8 cellular contexts compared by ENCODE assay signal in genomic region chrX:72276478-72276953, GRCh38. TPM values are rescaled to one million over a fixed set of nuclear protein-coding genes. Genes with fewer than 3 reads are reported as not detected.
DNase-seq lines count a peak whose midpoint lies in the region; ATAC-seq and TF ChIP-seq lines count a peak whose summit lies in the region.

No MANE protein-coding gene starts in this region.

- POLR2A ChIA-PET in CD8-positive, alpha-beta T cell (lab: Charles Lee) = interaction anchor here (0.9 to 2.4 kb wide), 9 partner anchors 14 to 938 kb away, joined by 3 to 10 read pairs (median 4); partner anchors contain the start of genes ERCC6L, NAP1L2, PIN4 and RTL5
- POLR2A ChIA-PET in HCT116 (lab: Charles Lee) = interaction anchor here (0.8 to 1.8 kb wide), 8 partner anchors 9 to 264 kb away, joined by 3 to 18 read pairs (median 4); partner anchors contain the start of gene ERCC6L
- POLR2A ChIA-PET in activated naive CD8-positive, alpha-beta T cell treated with anti-CD3 and anti-CD28 coated beads, Interleukin-2, amount 10 ng/mL, durations not matched to agents 7 days and 5 days (lab: Charles Lee) = interaction anchor here (1.0 to 2.1 kb wide), 8 partner anchors 23 to 1987 kb away, joined by 3 to 16 read pairs (median 4); partner anchors contain the start of genes ERCC6L, HDAC8, KIF4A and PDZD11

- TF ChIP-seq RAD21 in HCT116 (IDR thresholded peaks at IDR 0.05; ENCODE audit: low read depth) (no peak), liver (IDR thresholded peaks at IDR 0.05) (no peak)

- intact Hi-C loops in CD8-positive, alpha-beta T cell (cut with DNase I, micrococcal nuclease) = loop anchor here (2.0 to 10.0 kb wide), 7 partner anchors 38 to 1288 kb away; partner anchors contain the start of genes ERCC6L (in 2 of the 2), HDAC8 (in 2 of the 2), CHIC1 (in 1 of the 2) and PIN4 (in 1 of the 2)
- intact Hi-C loops in HCT116 (cut with micrococcal nuclease) = no loop called here

- no peak for DNase-seq in CD8-positive, alpha-beta T cell
- DNase-seq in HCT116 (ENCODE audit: low read depth, low spot score) = no peak
- DNase-seq in activated naive CD8-positive, alpha-beta T cell treated with anti-CD3 and anti-CD28 coated beads, Interleukin-2, amount 10 ng/mL, durations not matched to agents 7 days and 5 days = no peak
- DNase-seq in RPMI8226 = no peak
- DNase-seq in activated CD4-positive, CD25-positive, alpha-beta regulatory T cell treated with anti-CD3 and anti-CD28 coated beads, Interleukin-2, amount 50 U/mL, for 72 hours = no peak

- TSS peak; percentile 54 for BruUV-seq in HCT116 (replicated peaks; lab: Mats Ljungman, UMichigan)

- H3K9ac ChIP-seq in HCT116 (ENCODE audit: low read length) (peak overlapping the region; percentile 82), liver (ENCODE audit: low read depth in 1 of 2, low read length in 2 of 2) (peak overlapping the region; percentile 63 to 97)

- H3K27ac Mint-ChIP-seq in CD8-positive, alpha-beta T cell = peak overlapping the region; percentile 88
- H3K27ac Mint-ChIP-seq in activated naive CD8-positive, alpha-beta T cell treated with anti-CD3 and anti-CD28 coated beads, Interleukin-2, amount 10 ng/mL, durations not matched to agents 7 days and 5 days = peak overlapping the region; percentile 89

- no peaks in the 10 kb centered on the region for H3K9me3 ChIP-seq in CD8-positive, alpha-beta T cell (ENCODE audit: low read length)
- no peaks in the 10 kb centered on the region for H3K9me3 ChIP-seq in HCT116 (ENCODE audit: control insufficient read depth in 1 of 2, insufficient read depth in 1 of 2, low read depth in 1 of 2, low read length in 2 of 2)
- H3K9me3 ChIP-seq in liver (ENCODE audit: control insufficient read depth in 4 of 4, low read length in 3 of 4) = no peaks in the 10 kb centered on the region

- CTCF ChIA-PET in CD8-positive, alpha-beta T cell (lab: Charles Lee) = interaction anchor here (0.7 to 2.1 kb wide), 7 partner anchors 8 to 283 kb away, joined by 3 to 6 read pairs (median 3); partner anchors contain the start of gene PIN4
- CTCF ChIA-PET in HCT116 (lab: Charles Lee) = interaction anchor here (0.8 to 1.3 kb wide), 4 partner anchors 9 to 38 kb away, joined by 3 to 6 read pairs (median 3); partner anchors contain the start of gene ERCC6L

- H3K4me3 Mint-ChIP-seq in CD8-positive, alpha-beta T cell = peak overlapping the region; percentile 84
- peak overlapping the region; percentile 82 for H3K4me3 Mint-ChIP-seq in activated naive CD8-positive, alpha-beta T cell treated with anti-CD3 and anti-CD28 coated beads, Interleukin-2, amount 10 ng/mL, durations not matched to agents 7 days and 5 days

- peaks cover 49% of the 10 kb centered on the region for H3K36me3 Mint-ChIP-seq in CD8-positive, alpha-beta T cell
- H3K36me3 Mint-ChIP-seq in activated naive CD8-positive, alpha-beta T cell treated with anti-CD3 and anti-CD28 coated beads, Interleukin-2, amount 10 ng/mL, durations not matched to agents 7 days and 5 days = peaks cover 26% of the 10 kb centered on the region

- H4K20me1 ChIP-seq in HCT116 (ENCODE audit: insufficient read depth) = peaks cover 18% of the 10 kb centered on the region; the same call in 1 of the 2 replicates

- H3K4me2 ChIP-seq in HCT116 (ENCODE audit: low read length) = peak overlapping the region; percentile 75

- H3K4me1 ChIP-seq in CD8-positive, alpha-beta T cell (ENCODE audit: insufficient read depth, low read length) = peaks cover 29% of the 10 kb centered on the region
- H3K4me1 ChIP-seq in HCT116 (ENCODE audit: control insufficient read depth in 1 of 2, insufficient read depth in 2 of 2, low read length in 2 of 2) (peaks cover 0 to 55% of the 10 kb centered on the region in 2 experiments; a peak in 3 of 4 replicates), liver (ENCODE audit: control insufficient read depth in 4 of 4, insufficient read depth in 4 of 4, low read length in 3 of 4) (peaks cover 0 to 8% (median 7%) of the 10 kb centered on the region in 4 donors), urinary bladder (ENCODE audit: insufficient read depth) (no peaks in the 10 kb centered on the region)

- peak overlapping the region; percentile 86 for H3K27ac ChIP-seq in CD8-positive, alpha-beta T cell (ENCODE audit: low read depth, low read length)
- H3K27ac ChIP-seq in HCT116 (ENCODE audit: low read depth, low read length) (peak overlapping the region; percentile 87), liver (ENCODE audit: low read depth in 1 of 2, low read length in 2 of 2) (peak overlapping the region; percentile 75), urinary bladder (ENCODE audit: low read depth) (peak overlapping the region; percentile 83)

- no peak overlapping the region for H2AFZ ChIP-seq in HCT116 (ENCODE audit: low read depth, low read length, poor library complexity, severe bottlenecking)

- TF ChIP-seq POLR2A in HCT116 (IDR thresholded peaks at IDR 0.05; ENCODE audit: borderline replicate concordance, extremely low read depth, insufficient read depth, insufficient read length) = no peak

- H3K9me2 ChIP-seq in HCT116 (ENCODE audit: insufficient read depth) = no peaks in the 10 kb centered on the region

- no peak for TF ChIP-seq CTCF in CD8-positive, alpha-beta T cell (IDR thresholded peaks at IDR 0.05)
- TF ChIP-seq CTCF in HCT116 (IDR thresholded peaks at IDR 0.05 in 2 of 3, conservative IDR thresholded peaks at IDR 0.05 in 1 of 3; ENCODE audit: borderline replicate concordance in 1 of 3, insufficient read depth in 1 of 3, low read depth in 2 of 3, low read length in 2 of 3) (no peak), liver (IDR thresholded peaks at IDR 0.05; ENCODE audit: low read depth, low read length, missing input control) (no peak)

- H3K36me3 ChIP-seq in CD8-positive, alpha-beta T cell (ENCODE audit: insufficient read depth, low read length) = peaks cover 23% of the 10 kb centered on the region
- H3K36me3 ChIP-seq in HCT116 (ENCODE audit: control insufficient read depth in 1 of 2, insufficient read depth in 2 of 2, low read length in 2 of 2) (peaks cover 17 to 49% of the 10 kb centered on the region in 2 experiments), liver (ENCODE audit: control insufficient read depth in 4 of 4, insufficient read depth in 3 of 4, low read depth in 1 of 4, low read length in 3 of 4) (peaks cover 7 to 41% (median 30%) of the 10 kb centered on the region in 4 donors), urinary bladder (ENCODE audit: insufficient read depth) (peaks cover 5% of the 10 kb centered on the region)

- peak overlapping the region; percentile 89 for H3K4me3 ChIP-seq in CD8-positive, alpha-beta T cell (ENCODE audit: low read depth, low read length)
- H3K4me3 ChIP-seq in HCT116 (replicated peaks in 1 of 2; ENCODE audit: low read depth in 1 of 2, low read length in 2 of 2) (peak overlapping the region; percentile 78 to 80), liver (ENCODE audit: low read depth in 1 of 3, low read length in 3 of 3) (peak overlapping the region; percentile 50 to 93 (median 92)), urinary bladder (ENCODE audit: low read depth, low read length) (peak overlapping the region; percentile 64)

- ATAC-seq in CD8-positive, alpha-beta T cell = no peak
- ATAC-seq in HCT116 = no peak
- ATAC-seq in activated naive CD8-positive, alpha-beta T cell treated with anti-CD3 and anti-CD28 coated beads, Interleukin-2, amount 10 ng/mL, durations not matched to agents 7 days and 5 days (ENCODE audit: low read depth) = no peak
- no peak for ATAC-seq in HG02798 (IDR thresholded peaks at IDR 0.05; ENCODE audit: poor library complexity, unreplicated experiment)

- H3K4me1 Mint-ChIP-seq in CD8-positive, alpha-beta T cell (ENCODE audit: low read depth) = peaks cover 45% of the 10 kb centered on the region
- peaks cover 31% of the 10 kb centered on the region for H3K4me1 Mint-ChIP-seq in activated naive CD8-positive, alpha-beta T cell treated with anti-CD3 and anti-CD28 coated beads, Interleukin-2, amount 10 ng/mL, durations not matched to agents 7 days and 5 days

- peaks cover 3% of the 10 kb centered on the region for H3K27me3 Mint-ChIP-seq in CD8-positive, alpha-beta T cell (ENCODE audit: low read depth)
- H3K27me3 Mint-ChIP-seq in activated naive CD8-positive, alpha-beta T cell treated with anti-CD3 and anti-CD28 coated beads, Interleukin-2, amount 10 ng/mL, durations not matched to agents 7 days and 5 days = peaks cover 3% of the 10 kb centered on the region

- peaks cover 54% of the 10 kb centered on the region for H3K79me2 ChIP-seq in HCT116 (ENCODE audit: insufficient read depth, low read length)

- WGBS in liver = under 1% methylated on average over 18 of the region's 18 CpGs
- WGBS in urinary bladder = 0% methylated on average over 18 of the region's 18 CpGs

- H3K27me3 ChIP-seq in CD8-positive, alpha-beta T cell (ENCODE audit: insufficient read depth, low read length) = no peaks in the 10 kb centered on the region
- H3K27me3 ChIP-seq in HCT116 (ENCODE audit: insufficient read depth, low read length) (no peaks in the 10 kb centered on the region), liver (ENCODE audit: control insufficient read depth in 4 of 4, insufficient read depth in 4 of 4, low read length in 3 of 4) (no peaks in the 10 kb centered on the region)

- H3K9me3 Mint-ChIP-seq in CD8-positive, alpha-beta T cell = no peaks in the 10 kb centered on the region
- H3K9me3 Mint-ChIP-seq in activated naive CD8-positive, alpha-beta T cell treated with anti-CD3 and anti-CD28 coated beads, Interleukin-2, amount 10 ng/mL, durations not matched to agents 7 days and 5 days = no peaks in the 10 kb centered on the region

- RAD21 ChIA-PET in HCT116 (lab: Charles Lee; ENCODE audit: low non-redundant PET in 1 of 2, low total read pairs in 2 of 2, uncharacterized antibody in 2 of 2, unreplicated experiment in 2 of 2) = no interaction called here

RNA-seq across cellular contexts. Expression of gene RPS4X, which starts 0.5 kb away (rescaled TPM):
- total RNA-seq in CD8-positive, alpha-beta T cell = 1,000 to 10,000 TPM; 1,509 to 1,538 TPM
- 1,125 TPM for total RNA-seq in HCT116 (2021; ENCODE audit: unreplicated experiment)
- 1,648 and 1,992 TPM in 2 replicates for polyA plus RNA-seq in HCT116 (2012)
- 100 to 1,000 TPM; 895 to 956 TPM for total RNA-seq in activated naive CD8-positive, alpha-beta T cell treated with anti-CD3 and anti-CD28 coated beads, Interleukin-2, amount 10 ng/mL, durations not matched to agents 7 days and 5 days
- 100 to 1,000 TPM; 283 to 570 TPM for total RNA-seq in liver
- 100 to 1,000 TPM; 170 to 275 TPM for polyA plus RNA-seq in liver
- 1,280 TPM for total RNA-seq in urinary bladder
- polyA plus RNA-seq in urinary bladder = 967 TPM

RNA-seq across cellular contexts. Expression of gene CITED1, which starts 29.2 kb away (rescaled TPM):
- total RNA-seq in CD8-positive, alpha-beta T cell = not detected
- total RNA-seq in HCT116 (2021; ENCODE audit: unreplicated experiment) (2.8 TPM), liver (not detected), urinary bladder (1.6 TPM)
- 0.92 and 1.6 TPM in 2 replicates for polyA plus RNA-seq in HCT116 (2012)
- under 1 TPM in 1 of 2 experiments, not detected in 1; 0.40 TPM for total RNA-seq in activated naive CD8-positive, alpha-beta T cell treated with anti-CD3 and anti-CD28 coated beads, Interleukin-2, amount 10 ng/mL, durations not matched to agents 7 days and 5 days
- polyA plus RNA-seq in liver (under 1 TPM in 1 of 2 donors, not detected in 1; 0.09 TPM), urinary bladder (0.56 TPM)

RNA-seq across cellular contexts. Expression of gene ERCC6L, which starts 37.7 kb away (rescaled TPM):
- under 1 TPM; 0.11 TPM for total RNA-seq in CD8-positive, alpha-beta T cell
- total RNA-seq in HCT116 (2021; ENCODE audit: unreplicated experiment) (12.5 TPM), liver (1 to 10 TPM in 1 of 2 donors, not detected in 1; 4.7 TPM), urinary bladder (3.8 TPM)
- 2.6 and 4.8 TPM in 2 replicates for polyA plus RNA-seq in HCT116 (2012)
- total RNA-seq in activated naive CD8-positive, alpha-beta T cell treated with anti-CD3 and anti-CD28 coated beads, Interleukin-2, amount 10 ng/mL, durations not matched to agents 7 days and 5 days = 1 to 10 TPM; 7.9 to 8.2 TPM
- polyA plus RNA-seq in liver (under 1 TPM; 0.17 to 0.29 TPM), urinary bladder (0.05 TPM)
